15 cellular contexts compared by ENCODE assay signal in the genomic region with DNA sequence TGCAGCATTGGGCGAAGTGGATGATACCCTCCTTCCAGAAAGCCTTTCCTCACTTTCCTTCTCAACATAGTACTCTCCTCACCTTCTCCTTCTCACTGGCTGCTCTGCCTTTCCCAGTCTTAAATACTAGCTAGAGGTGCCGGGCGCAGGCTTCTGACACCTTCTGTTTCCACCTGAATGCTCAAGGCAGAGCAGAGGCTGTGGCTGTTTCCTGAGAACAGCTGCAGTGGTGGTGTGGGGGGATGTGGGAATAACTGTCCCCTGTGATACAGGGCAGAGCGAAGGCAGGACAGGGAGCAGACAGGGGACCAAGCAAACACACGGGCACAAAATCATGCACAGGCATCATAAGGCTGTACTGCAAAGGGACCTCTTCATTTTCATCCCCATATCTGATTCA.
"Had no signal": no experiment of that assay in that cellular context is flagged by ENCODE, and none has a peak within 500 bp of the region (broad histone marks: within the 10 kb centered on the region; RNA-seq: fewer than 3 reads in every experiment).

No MANE protein-coding gene starts in this region.

- H3K4me3 ChIP-seq: ascending aorta, pancreas had no signal

- H3K27me3 ChIP-seq: ascending aorta, pancreas had no signal

- H3K9me3 Mint-ChIP-seq: activated T-helper 2 cell treated with anti-CD3 and anti-CD28 coated beads, Interferon-gamma antibody, Interleukin-2, Interleukin-4, amounts not matched to agents 10 μg/mL and 5 μg/mL and 100 μg/mL, durations not matched to agents 14 hours and 24 hours and 36 hours had no signal

- ATAC-seq: activated CD4-positive, alpha-beta T cell treated with anti-CD3 and anti-CD28 coated beads for 36 hours; activated CD8-positive, alpha-beta memory T cell treated with anti-CD3 and anti-CD28 coated beads, Interleukin-2, amount 10 ng/mL, durations not matched to agents 7 days and 5 days; left ventricle myocardium superior; pancreas; sciatic nerve; stimulated activated effector memory CD8-positive, alpha-beta T cell treated with anti-CD3 and anti-CD28 coated beads, Interleukin-12 subunit alpha, Interleukin-12 subunit beta, amount 100 ng/mL, for 72 hours had no signal

- H3K36me3 Mint-ChIP-seq: activated CD4-positive, alpha-beta memory T cell treated with anti-CD3 and anti-CD28 coated beads for 36 hours; activated CD8-positive, alpha-beta memory T cell treated with anti-CD3 and anti-CD28 coated beads, Interleukin-2, amount 10 ng/mL, durations not matched to agents 7 days and 5 days; stimulated activated effector memory CD8-positive, alpha-beta T cell treated with anti-CD3 and anti-CD28 coated beads, Interleukin-12 subunit alpha, Interleukin-12 subunit beta, amount 100 ng/mL, for 72 hours had no signal

- H3K27me3 Mint-ChIP-seq: activated CD4-positive, alpha-beta memory T cell treated with anti-CD3 and anti-CD28 coated beads for 36 hours; activated CD4-positive, alpha-beta T cell treated with anti-CD3 and anti-CD28 coated beads for 36 hours; activated CD8-positive, alpha-beta memory T cell treated with anti-CD3 and anti-CD28 coated beads, Interleukin-2, amount 10 ng/mL, durations not matched to agents 7 days and 5 days had no signal

- H3K27ac Mint-ChIP-seq: activated CD4-positive, alpha-beta memory T cell treated with anti-CD3 and anti-CD28 coated beads for 36 hours; activated CD4-positive, alpha-beta T cell treated with anti-CD3 and anti-CD28 coated beads for 36 hours; activated CD8-positive, alpha-beta memory T cell treated with anti-CD3 and anti-CD28 coated beads, Interleukin-2, amount 10 ng/mL, durations not matched to agents 7 days and 5 days; activated naive CD4-positive, alpha-beta T cell treated with anti-CD3 and anti-CD28 coated beads for 36 hours; activated T-helper 2 cell treated with anti-CD3 and anti-CD28 coated beads, Interferon-gamma antibody, Interleukin-2, Interleukin-4, amounts not matched to agents 10 μg/mL and 5 μg/mL and 100 μg/mL, durations not matched to agents 14 hours and 24 hours and 36 hours; stimulated activated effector memory CD8-positive, alpha-beta T cell treated with anti-CD3 and anti-CD28 coated beads, Interleukin-12 subunit alpha, Interleukin-12 subunit beta, amount 100 ng/mL, for 72 hours; T-helper 1 cell treated with Interleukin-12 subunit alpha and Interleukin-12 subunit beta and Interleukin-4 antibody, amounts not matched to agents 30 μg/mL and 1 μg/mL, for 36 hours had no signal

- H3K27ac ChIP-seq: ascending aorta, pancreas, VCaP had no signal

- DNase-seq: activated CD4-positive, alpha-beta memory T cell treated with anti-CD3 and anti-CD28 coated beads for 36 hours; activated CD4-positive, alpha-beta T cell treated with anti-CD3 and anti-CD28 coated beads for 36 hours; activated CD8-positive, alpha-beta memory T cell treated with anti-CD3 and anti-CD28 coated beads, Interleukin-2, amount 10 ng/mL, durations not matched to agents 7 days and 5 days; activated naive CD4-positive, alpha-beta T cell treated with anti-CD3 and anti-CD28 coated beads for 36 hours; activated T-cell treated with anti-CD3 and anti-CD28 coated beads, Interleukin-2, amount 50 U/mL, for 1 hour; kidney; left ventricle myocardium superior; mesendoderm; pancreas had no signal

- H3K4me1 Mint-ChIP-seq: activated CD4-positive, alpha-beta T cell treated with anti-CD3 and anti-CD28 coated beads for 36 hours; activated CD8-positive, alpha-beta memory T cell treated with anti-CD3 and anti-CD28 coated beads, Interleukin-2, amount 10 ng/mL, durations not matched to agents 7 days and 5 days; stimulated activated effector memory CD8-positive, alpha-beta T cell treated with anti-CD3 and anti-CD28 coated beads, Interleukin-12 subunit alpha, Interleukin-12 subunit beta, amount 100 ng/mL, for 72 hours had no signal

- H3K36me3 ChIP-seq: ascending aorta, pancreas had no signal

- H3K4me1 ChIP-seq: ascending aorta, pancreas had no signal

- H3K9me3 ChIP-seq: ascending aorta, pancreas had no signal

- H3K4me3 Mint-ChIP-seq: activated CD4-positive, alpha-beta memory T cell treated with anti-CD3 and anti-CD28 coated beads for 36 hours; activated CD4-positive, alpha-beta T cell treated with anti-CD3 and anti-CD28 coated beads for 36 hours; activated CD8-positive, alpha-beta memory T cell treated with anti-CD3 and anti-CD28 coated beads, Interleukin-2, amount 10 ng/mL, durations not matched to agents 7 days and 5 days; activated naive CD4-positive, alpha-beta T cell treated with anti-CD3 and anti-CD28 coated beads for 36 hours; stimulated activated effector memory CD8-positive, alpha-beta T cell treated with anti-CD3 and anti-CD28 coated beads, Interleukin-12 subunit alpha, Interleukin-12 subunit beta, amount 100 ng/mL, for 72 hours; T-helper 1 cell treated with Interleukin-12 subunit alpha and Interleukin-12 subunit beta and Interleukin-4 antibody, amounts not matched to agents 30 μg/mL and 1 μg/mL, for 36 hours had no signal
